In genomic region chr1:145036019-145036418, GRCh38 we compare ENCODE assay signal across 8 cellular contexts. TPM values are rescaled to one million over a fixed set of nuclear protein-coding genes. Genes with fewer than 3 reads are reported as not detected.
DNase-seq lines count a peak whose midpoint lies in the region; ATAC-seq and TF ChIP-seq lines count a peak whose summit lies in the region.
"Not testable (repeated sequence)": the region's sequence is repeated elsewhere in the genome, so short reads cannot be mapped to it uniquely, and the experiment has no call there.
"Had no signal": no experiment of that assay in that cellular context is flagged by ENCODE, and none has a peak within 500 bp of the region (broad histone marks: within the 10 kb centered on the region; RNA-seq: fewer than 3 reads in every experiment).

No MANE protein-coding gene starts in this region.

- not testable (repeated sequence) for DNase-seq in HFFc6; RWPE2 (ENCODE audit: low spot score); left cardiac atrium; right lobe of liver; osteocyte (ENCODE audit: extremely low spot score, unreplicated experiment); thoracic aorta (ENCODE audit: low spot score)

- H3K36me3 Mint-ChIP-seq in HFFc6 (ENCODE audit: low read depth); activated T-helper 17 cell treated with anti-CD3 and anti-CD28 coated beads, Interleukin-2, amount 50 U/mL, for 72 hours (ENCODE audit: low read depth); osteocyte (ENCODE audit: unreplicated experiment): not testable (repeated sequence)

- TF ChIP-seq POLR2A in right lobe of liver (IDR thresholded peaks at IDR 0.05), result not testable (repeated sequence)

- ATAC-seq in RWPE2 (ENCODE audit: low read depth) (peak; percentile 84), left cardiac atrium (peak; percentile 63 to 84), right lobe of liver (peak; percentile 45 to 65 (median 56)), thoracic aorta (ENCODE audit: insufficient number of reproducible peaks, low FRiP score, low read depth) (peak; percentile 20)
- ATAC-seq in activated T-helper 17 cell treated with anti-CD3 and anti-CD28 coated beads, Interleukin-2, amount 50 U/mL, for 72 hours (replicated peaks), result peak; percentile 47

- not testable (repeated sequence) for H3K4me3 ChIP-seq in RWPE2 (ENCODE audit: severe bottlenecking); right lobe of liver; thoracic aorta

- intact Hi-C loops in left cardiac atrium (cut with DNase I); right lobe of liver (cut with DNase I): not testable (repeated sequence)

- H3K27ac Mint-ChIP-seq in HFFc6 (peak overlapping the region; percentile 58), osteocyte (ENCODE audit: unreplicated experiment) (peak overlapping the region; percentile 71)
- not testable (repeated sequence) for H3K27ac Mint-ChIP-seq in activated T-helper 17 cell treated with anti-CD3 and anti-CD28 coated beads, Interleukin-2, amount 50 U/mL, for 72 hours

- 58% methylated on average over 2 of the region's 2 CpGs for WGBS in right lobe of liver (ENCODE audit: insufficient coverage, low coverage, low lambda C conversion rate, missing lambda C conversion rate)

- H3K27me3 ChIP-seq in RWPE2 (ENCODE audit: insufficient read depth, poor library complexity, severe bottlenecking); right lobe of liver; thoracic aorta (replicated peaks; ENCODE audit: insufficient read depth): not testable (repeated sequence)

- not testable (repeated sequence) for H3K4me1 ChIP-seq in RWPE2 (ENCODE audit: insufficient read depth, poor library complexity, severe bottlenecking); right lobe of liver; thoracic aorta (ENCODE audit: control insufficient read depth in 1 of 2, low read depth in 2 of 2)

- H3K27me3 Mint-ChIP-seq in HFFc6 (ENCODE audit: insufficient read depth); activated T-helper 17 cell treated with anti-CD3 and anti-CD28 coated beads, Interleukin-2, amount 50 U/mL, for 72 hours; osteocyte (ENCODE audit: unreplicated experiment): not testable (repeated sequence)

- H3K9me3 Mint-ChIP-seq in HFFc6; activated T-helper 17 cell treated with anti-CD3 and anti-CD28 coated beads, Interleukin-2, amount 50 U/mL, for 72 hours; osteocyte (ENCODE audit: unreplicated experiment): not testable (repeated sequence)

- H3K27ac ChIP-seq in RWPE2 (ENCODE audit: poor library complexity, severe bottlenecking); right lobe of liver; thoracic aorta: not testable (repeated sequence)

- H3K9me3 ChIP-seq in RWPE2 (ENCODE audit: severe bottlenecking); right lobe of liver; thoracic aorta: not testable (repeated sequence)

- H3K4me1 Mint-ChIP-seq in HFFc6 (ENCODE audit: low read depth); activated T-helper 17 cell treated with anti-CD3 and anti-CD28 coated beads, Interleukin-2, amount 50 U/mL, for 72 hours; osteocyte (ENCODE audit: unreplicated experiment): not testable (repeated sequence)

- not testable (repeated sequence) for H3K4me3 Mint-ChIP-seq in HFFc6; activated T-helper 17 cell treated with anti-CD3 and anti-CD28 coated beads, Interleukin-2, amount 50 U/mL, for 72 hours; osteocyte (ENCODE audit: unreplicated experiment)

- H3K36me3 ChIP-seq in RWPE2 (ENCODE audit: low read depth); right lobe of liver; thoracic aorta: not testable (repeated sequence)

- TF ChIP-seq CTCF in HFFc6 (IDR thresholded peaks at IDR 0.05); RWPE2 (IDR thresholded peaks at IDR 0.05; ENCODE audit: poor library complexity, severe bottlenecking); right lobe of liver (IDR thresholded peaks at IDR 0.05); osteocyte (IDR thresholded peaks at IDR 0.05); thoracic aorta (IDR thresholded peaks at IDR 0.05): not testable (repeated sequence)

RNA-seq across cellular contexts. Expression of gene SRGAP2B, which starts 59.1 kb away (rescaled TPM):
- total RNA-seq in HFFc6 (2021; fragmentation: NEBNext Ultra II Directional; extraction: Animal tissue kit (Norgen Biotek cat#: 25700)), result 10 to 100 TPM; 30.2 to 61.1 (median 37.5) TPM
- total RNA-seq in activated T-helper 17 cell treated with anti-CD3 and anti-CD28 coated beads, Interleukin-2, amount 50 U/mL, for 72 hours, result 10 to 100 TPM; 24.1 to 24.4 TPM
- 10 to 100 TPM; 17.7 to 20.6 TPM for total RNA-seq in left cardiac atrium
- 1 to 10 TPM; 4.5 to 6.6 (median 6.1) TPM for total RNA-seq in right lobe of liver
- 43.1 and 44.7 TPM in 2 replicates for total RNA-seq in osteocyte
- 10 to 100 TPM; 16.2 to 22.5 TPM for total RNA-seq in thoracic aorta

RNA-seq across cellular contexts. Expression of gene FAM72D, which starts 59.8 kb away (rescaled TPM):
- 1 to 10 TPM in 5 of 6 experiments, under 1 TPM in 1; 0.28 to 3.0 (median 1.9) TPM for total RNA-seq in HFFc6 (2021; fragmentation: NEBNext Ultra II Directional; extraction: Animal tissue kit (Norgen Biotek cat#: 25700))
- total RNA-seq in activated T-helper 17 cell treated with anti-CD3 and anti-CD28 coated beads, Interleukin-2, amount 50 U/mL, for 72 hours, result 10 to 100 TPM; 11.0 to 14.7 TPM
- under 1 TPM; 0.09 to 0.13 TPM for total RNA-seq in left cardiac atrium
- total RNA-seq in right lobe of liver, result under 1 TPM in 2 of 6 experiments, not detected in 4; 0.09 to 0.32 TPM
- total RNA-seq in osteocyte, result 0.73 and 1.0 TPM in 2 replicates
- not detected for total RNA-seq in thoracic aorta
- total RNA-seq: CD8-positive, alpha-beta T cell had no signal

Comparison
In these comparisons a context has a peak if more than half of its experiments do, and no peak if none do; other contexts are left out.
1. ATAC-seq: peak in every context shown above with its lines; median percentile 84 in RWPE2; 74 in left cardiac atrium; 56 in right lobe of liver; 47 in activated T-helper 17 cell treated with anti-CD3 and anti-CD28 coated beads, Interleukin-2, amount 50 U/mL, for 72 hours; 20 in thoracic aorta.